In the genomic region with DNA sequence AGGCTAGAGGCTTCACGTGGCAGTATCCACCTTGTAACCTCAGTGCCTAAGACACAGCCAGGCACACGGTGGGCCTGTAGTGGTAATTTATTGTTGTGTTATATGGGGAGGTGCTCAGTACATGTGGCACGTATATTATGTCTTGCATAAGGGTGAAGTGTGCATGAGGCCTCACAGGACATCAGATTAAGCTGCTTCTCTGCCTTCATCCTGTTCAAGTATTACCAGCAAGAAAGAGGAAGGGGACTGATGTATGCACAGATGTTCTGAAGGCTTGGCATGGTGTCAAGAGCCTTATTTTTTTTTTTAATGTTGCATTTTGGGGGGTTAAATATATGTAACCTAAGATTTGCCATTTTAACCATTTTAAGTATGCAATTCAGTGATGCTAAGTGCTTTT, we compare ENCODE assay signal across 1 cellular context.
A peak's percentile ranks its signal among the peaks of the same experiment; 100 is the strongest.
TF ChIP-seq lines count a peak whose summit lies in the region.

No MANE protein-coding gene starts in this region.

TF ChIP-seq in HepG2, 621 proteins besides CTCF, POLR2A, EP300 and RAD21 (continued from another document):
- TF ChIP-seq, protein P1, sequence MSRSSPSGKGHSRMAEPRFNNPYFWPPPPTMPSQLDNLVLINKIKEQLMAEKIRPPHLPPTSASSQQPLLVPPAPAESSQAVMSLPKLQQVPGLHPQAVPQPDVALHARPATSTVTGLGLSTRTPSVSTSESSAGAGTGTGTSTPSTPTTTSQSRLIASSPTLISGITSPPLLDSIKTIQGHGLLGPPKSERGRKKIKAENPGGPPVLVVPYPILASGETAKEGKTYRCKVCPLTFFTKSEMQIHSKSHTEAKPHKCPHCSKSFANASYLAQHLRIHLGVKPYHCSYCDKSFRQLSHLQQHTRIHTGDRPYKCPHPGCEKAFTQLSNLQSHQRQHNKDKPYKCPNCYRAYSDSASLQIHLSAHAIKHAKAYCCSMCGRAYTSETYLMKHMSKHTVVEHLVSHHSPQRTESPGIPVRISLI (CRISPR knock-in tag; IDR thresholded peaks at IDR 0.05; ENCODE audit: borderline replicate concordance), result no peak
- TF ChIP-seq, protein P2, sequence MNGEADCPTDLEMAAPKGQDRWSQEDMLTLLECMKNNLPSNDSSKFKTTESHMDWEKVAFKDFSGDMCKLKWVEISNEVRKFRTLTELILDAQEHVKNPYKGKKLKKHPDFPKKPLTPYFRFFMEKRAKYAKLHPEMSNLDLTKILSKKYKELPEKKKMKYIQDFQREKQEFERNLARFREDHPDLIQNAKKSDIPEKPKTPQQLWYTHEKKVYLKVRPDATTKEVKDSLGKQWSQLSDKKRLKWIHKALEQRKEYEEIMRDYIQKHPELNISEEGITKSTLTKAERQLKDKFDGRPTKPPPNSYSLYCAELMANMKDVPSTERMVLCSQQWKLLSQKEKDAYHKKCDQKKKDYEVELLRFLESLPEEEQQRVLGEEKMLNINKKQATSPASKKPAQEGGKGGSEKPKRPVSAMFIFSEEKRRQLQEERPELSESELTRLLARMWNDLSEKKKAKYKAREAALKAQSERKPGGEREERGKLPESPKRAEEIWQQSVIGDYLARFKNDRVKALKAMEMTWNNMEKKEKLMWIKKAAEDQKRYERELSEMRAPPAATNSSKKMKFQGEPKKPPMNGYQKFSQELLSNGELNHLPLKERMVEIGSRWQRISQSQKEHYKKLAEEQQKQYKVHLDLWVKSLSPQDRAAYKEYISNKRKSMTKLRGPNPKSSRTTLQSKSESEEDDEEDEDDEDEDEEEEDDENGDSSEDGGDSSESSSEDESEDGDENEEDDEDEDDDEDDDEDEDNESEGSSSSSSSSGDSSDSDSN (CRISPR knock-in tag; IDR thresholded peaks at IDR 0.05), result 0 out of 2 replicates have a peak, but pooled peaks have one; percentile 21
- TF ChIP-seq WIZ (CRISPR knock-in tag; IDR thresholded peaks at IDR 0.05), result no peak
